In genomic region chr1:69321311-69321710, GRCh38 we compare ENCODE assay signal across 26 cellular contexts.
"Had no signal": no experiment of that assay in that cellular context is flagged by ENCODE, and none has a peak within 500 bp of the region (broad histone marks: within the 10 kb centered on the region; RNA-seq: fewer than 3 reads in every experiment).

No MANE protein-coding gene starts in this region.

- H3K9me3 ChIP-seq: ascending aorta, MG63 had no signal

- H3K4me3 ChIP-seq: ascending aorta, MG63, SK-N-MC had no signal

- DNase-seq: activated CD4-positive, alpha-beta memory T cell treated with anti-CD3 and anti-CD28 coated beads, Interleukin-2, amount 10 ng/mL, durations not matched to agents 7 days and 5 days; activated CD4-positive, alpha-beta T cell treated with anti-CD3 and anti-CD28 coated beads for 36 hours; activated CD4-positive, alpha-beta T cell treated with anti-CD3 and anti-CD28 coated beads, Interleukin-2, amount 50 U/mL, for 1 hour; activated CD8-positive, alpha-beta memory T cell treated with anti-CD3 and anti-CD28 coated beads, Interleukin-2, amount 50 U/mL, for 4 hours; activated effector memory CD4-positive, alpha-beta T cell treated with Interleukin-2 at 50 U/mL for 16 hours; activated naive CD4-positive, alpha-beta T cell; activated naive CD8-positive, alpha-beta T cell treated with anti-CD3 and anti-CD28 coated beads, Interleukin-2, amount 50 U/mL, for 24 hours; activated T-cell treated with anti-CD3 and anti-CD28 coated beads, Interleukin-2, amount 50 U/mL, for 1 hour; amniotic stem cell; MG63; NCI-H1105; NCI-H1436; NCI-H187 treated with DMSO at 0.1 percent for 48 hours; NCI-H2081 treated with DMSO at 0.1 percent for 48 hours; NCI-H2171; NCI-H2227 treated with DMSO at 0.1 percent for 48 hours; NCI-H446 treated with DMSO at 0.1 percent for 48 hours; NCI-H524 treated with DMSO at 0.1 percent for 48 hours; NCI-H774; RPMI8226; T-helper 1 cell had no signal

- H3K27ac ChIP-seq: ascending aorta, SK-N-MC had no signal

- H3K4me1 ChIP-seq: ascending aorta had no signal

- H3K27me3 ChIP-seq: ascending aorta, MG63 had no signal

- H3K36me3 ChIP-seq: ascending aorta, MG63 had no signal

- ATAC-seq: activated CD4-positive, alpha-beta T cell treated with anti-CD3 and anti-CD28 coated beads for 36 hours; activated naive CD4-positive, alpha-beta T cell treated with anti-CD3 and anti-CD28 coated beads, Interleukin-2, amount 50 U/mL, for 72 hours; Panc1; Right ventricle myocardium inferior had no signal
